In the genomic region with DNA sequence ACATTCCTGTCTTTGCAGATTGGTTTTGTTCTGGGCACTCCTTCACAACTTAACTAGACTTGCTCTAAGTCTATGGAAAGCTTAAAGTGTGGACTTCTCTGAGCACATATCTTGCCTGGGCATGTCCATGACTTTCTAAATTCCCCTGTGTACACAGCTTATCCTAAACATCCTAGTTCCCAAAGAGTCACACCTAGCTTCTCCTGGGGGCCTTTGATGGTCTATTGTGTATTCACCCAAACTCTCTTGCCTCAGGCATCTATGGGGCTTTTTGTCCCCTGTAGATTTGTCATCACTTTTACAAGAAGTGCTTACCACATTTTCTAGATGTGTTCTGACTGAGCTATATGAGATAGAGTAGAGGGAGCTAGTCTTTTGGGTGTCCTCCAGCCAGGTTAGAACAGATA, we compare ENCODE assay signal across 1 cellular context.
TF ChIP-seq lines count a peak whose summit lies in the region.

No MANE protein-coding gene starts in this region.

TF ChIP-seq in HEK293, 187 proteins besides CTCF, POLR2A, EP300 and RAD21:
- 0 out of 2 replicates have a peak, but pooled peaks have one; percentile 26 for TF ChIP-seq ZNF335 (tag by site-specific recombination; conservative IDR thresholded peaks at IDR 0.05)
- no peak for TF ChIP-seq ZNF10 (tag by site-specific recombination; IDR thresholded peaks at IDR 0.05)
- TF ChIP-seq, protein P1, sequence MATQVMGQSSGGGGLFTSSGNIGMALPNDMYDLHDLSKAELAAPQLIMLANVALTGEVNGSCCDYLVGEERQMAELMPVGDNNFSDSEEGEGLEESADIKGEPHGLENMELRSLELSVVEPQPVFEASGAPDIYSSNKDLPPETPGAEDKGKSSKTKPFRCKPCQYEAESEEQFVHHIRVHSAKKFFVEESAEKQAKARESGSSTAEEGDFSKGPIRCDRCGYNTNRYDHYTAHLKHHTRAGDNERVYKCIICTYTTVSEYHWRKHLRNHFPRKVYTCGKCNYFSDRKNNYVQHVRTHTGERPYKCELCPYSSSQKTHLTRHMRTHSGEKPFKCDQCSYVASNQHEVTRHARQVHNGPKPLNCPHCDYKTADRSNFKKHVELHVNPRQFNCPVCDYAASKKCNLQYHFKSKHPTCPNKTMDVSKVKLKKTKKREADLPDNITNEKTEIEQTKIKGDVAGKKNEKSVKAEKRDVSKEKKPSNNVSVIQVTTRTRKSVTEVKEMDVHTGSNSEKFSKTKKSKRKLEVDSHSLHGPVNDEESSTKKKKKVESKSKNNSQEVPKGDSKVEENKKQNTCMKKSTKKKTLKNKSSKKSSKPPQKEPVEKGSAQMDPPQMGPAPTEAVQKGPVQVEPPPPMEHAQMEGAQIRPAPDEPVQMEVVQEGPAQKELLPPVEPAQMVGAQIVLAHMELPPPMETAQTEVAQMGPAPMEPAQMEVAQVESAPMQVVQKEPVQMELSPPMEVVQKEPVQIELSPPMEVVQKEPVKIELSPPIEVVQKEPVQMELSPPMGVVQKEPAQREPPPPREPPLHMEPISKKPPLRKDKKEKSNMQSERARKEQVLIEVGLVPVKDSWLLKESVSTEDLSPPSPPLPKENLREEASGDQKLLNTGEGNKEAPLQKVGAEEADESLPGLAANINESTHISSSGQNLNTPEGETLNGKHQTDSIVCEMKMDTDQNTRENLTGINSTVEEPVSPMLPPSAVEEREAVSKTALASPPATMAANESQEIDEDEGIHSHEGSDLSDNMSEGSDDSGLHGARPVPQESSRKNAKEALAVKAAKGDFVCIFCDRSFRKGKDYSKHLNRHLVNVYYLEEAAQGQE (tag by site-specific recombination; IDR thresholded peaks at IDR 0.05) = no peak
